Comparison of ENCODE assay signal across 23 cellular contexts in the genomic region with DNA sequence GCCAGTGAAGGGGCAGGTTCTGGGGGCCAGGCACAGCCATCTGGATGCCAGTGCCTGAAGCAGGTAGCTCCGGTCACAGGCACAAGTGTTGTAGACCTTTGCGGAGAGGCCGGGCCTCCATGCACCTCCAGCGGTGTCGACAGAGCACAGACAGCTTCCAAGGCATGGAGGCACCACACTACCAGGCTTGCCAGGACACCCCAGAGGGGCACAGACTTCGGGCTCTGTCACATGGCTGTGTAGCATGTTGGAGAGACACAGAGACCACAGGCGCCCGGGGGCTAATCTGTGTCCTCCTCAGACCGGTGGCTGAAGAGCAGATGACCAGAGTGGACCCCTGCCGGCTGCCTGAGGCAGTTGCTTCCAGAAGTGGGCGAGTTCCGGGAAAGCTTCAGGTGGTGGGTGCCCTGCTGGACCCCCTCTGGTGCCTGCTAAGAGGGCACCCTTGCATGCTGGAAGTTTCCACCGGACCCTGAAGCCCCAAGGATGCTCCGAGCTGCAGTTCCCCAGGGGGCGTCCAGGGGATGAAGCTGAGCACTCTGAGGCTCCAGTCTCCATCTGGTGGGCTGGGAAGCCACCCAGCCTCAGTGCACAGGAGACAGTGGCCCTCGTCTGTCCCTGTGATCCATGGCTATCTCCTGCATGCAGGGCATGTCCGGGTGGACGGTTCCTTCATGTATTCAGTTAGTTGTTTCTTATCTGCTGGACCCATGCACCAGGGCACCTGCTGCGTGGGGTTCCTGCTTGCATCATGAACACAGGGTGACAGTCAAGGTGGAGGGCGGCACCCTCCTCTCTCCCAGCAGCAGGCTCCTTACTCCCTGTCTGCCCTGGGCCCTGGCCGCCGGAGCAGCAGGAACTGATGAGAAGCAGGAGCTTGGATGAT.
DNase-seq lines count a peak whose midpoint lies in the region; ATAC-seq, FAIRE-seq and TF ChIP-seq lines count a peak whose summit lies in the region.
"Had no signal": no experiment of that assay in that cellular context is flagged by ENCODE, and none has a peak within 500 bp of the region (broad histone marks: within the 10 kb centered on the region; RNA-seq: fewer than 3 reads in every experiment).

No MANE protein-coding gene starts in this region.

- peak in 1 of 2 experiments; percentile 22; a peak in 1 of 4 replicates for TF ChIP-seq RAD21 in K562 (CRISPR knock-in tag; conservative IDR thresholded peaks at IDR 0.05 in 1 of 2, IDR thresholded peaks at IDR 0.05 in 1 of 2)

- no peaks in the 10 kb centered on the region for H4K20me1 ChIP-seq in K562 (replicated peaks; ENCODE audit: control insufficient read depth, insufficient read depth, low read length)

- WGBS in K562 (ENCODE audit: insufficient coverage, low coverage, missing lambda C conversion rate) = 18% methylated on average over 22 of the region's 22 CpGs
- WGBS in spleen, 5 donors = 88 to 96% (median 92%) methylated on average over 13 to 22 of the region's 22 CpGs

- TF ChIP-seq EP300 in K562 (IDR thresholded peaks at IDR 0.05; ENCODE audit: low read length) = peak; percentile 87

- H3K4me3 ChIP-seq in K562 (no peak overlapping the region), lower lobe of right lung (no peak overlapping the region), spleen (no peak overlapping the region)
- H3K4me3 ChIP-seq: gastroesophageal sphincter, GM23248, prostate gland, stomach, tibial nerve had no signal

- H3K79me2 ChIP-seq in K562 (ENCODE audit: control insufficient read depth, insufficient read depth, low read length) = no peaks in the 10 kb centered on the region

- POLR2A ChIA-PET in K562 (lab: Yijun Ruan, JAX) = interaction anchor here (0.6 to 1.0 kb wide), 6 partner anchors 10 to 203 kb away, joined by 3 to 4 read pairs (median 3); no protein-coding TSS in a partner anchor

- no peak overlapping the region for H3K27ac ChIP-seq in K562 (ENCODE audit: extremely low read depth, low read depth, low read length)
- no peak overlapping the region for H3K27ac ChIP-seq in lower lobe of right lung
- H3K27ac ChIP-seq in spleen = no peak overlapping the region
- H3K27ac ChIP-seq: gastroesophageal sphincter, GM23248, prostate gland, stomach, tibial nerve, WERI-Rb-1 had no signal

- H3K4me1 ChIP-seq in K562 (replicated peaks in 1 of 2; ENCODE audit: control insufficient read depth in 2 of 2, insufficient read depth in 2 of 2, low read length in 2 of 2) (peaks cover 11 to 38% of the 10 kb centered on the region in 2 experiments; a peak in 4 of 5 replicates), lower lobe of right lung (no peaks in the 10 kb centered on the region), spleen (no peaks in the 10 kb centered on the region)
- H3K4me1 ChIP-seq: gastroesophageal sphincter, prostate gland, stomach, tibial nerve had no signal

- ATAC-seq in K562 = peak; percentile 70
- ATAC-seq in lower lobe of right lung = no peak
- ATAC-seq in omental fat pad (ENCODE audit: low FRiP score) = no peak
- no peak for ATAC-seq in SK-N-SH treated with all-trans-retinoic acid at 6 μM for 48 hours
- ATAC-seq: gastroesophageal sphincter had no signal

- peak overlapping the region; percentile 23 for H3K4me2 ChIP-seq in K562 (ENCODE audit: insufficient read depth, low read length)

- in situ Hi-C loops in K562 (cut with MboI) = no loop called here

- H2AFZ ChIP-seq in K562 (ENCODE audit: low read depth, low read length) = peak overlapping the region; percentile 60
- H2AFZ ChIP-seq: GM23248 had no signal

- H3K9ac ChIP-seq in K562 (ENCODE audit: insufficient read depth in 1 of 2, low read depth in 2 of 2, low read length in 2 of 2) = peak overlapping the region in 1 of 2 experiments; percentile 53; a peak in 2 of 4 replicates
- H3K9ac ChIP-seq: GM23248 had no signal

- BruUV-seq in K562 (replicated peaks; lab: Mats Ljungman, UMichigan) = no TSS peak

- peaks cover 4% of the 10 kb centered on the region for H3K9me1 ChIP-seq in K562 (ENCODE audit: control insufficient read depth, insufficient read depth, low read length)

- CTCF ChIA-PET in K562 (lab: Yijun Ruan, JAX; ENCODE audit: low intra/inter-chr PET ratio) = no interaction called here

- DNase-seq in activated naive CD4-positive, alpha-beta T cell treated with anti-CD3 and anti-CD28 coated beads, Interleukin-2, amount 50 U/mL, for 16 hours = peak; percentile 8
- DNase-seq in activated naive CD4-positive, alpha-beta T cell (lab: John Stamatoyannopoulos, UW) = no peak
- DNase-seq in K562 (ENCODE audit: extremely low read depth in 1 of 4, low spot score in 3 of 4) (peak; percentile 84 to 86 (median 86)), lower lobe of right lung (peak; percentile 38), spleen (peak; percentile 64), omental fat pad (ENCODE audit: low spot score) (no peak), medulla oblongata (ENCODE audit: extremely low spot score) (no peak)
- DNase-seq: activated CD4-positive, alpha-beta T cell treated with anti-CD3 and anti-CD28 coated beads, Interleukin-2, amount 10 ng/mL, durations not matched to agents 7 days and 5 days; central memory CD4-positive, alpha-beta T cell; DMS153; GM23248; hypothalamus; Karpas-422; MV-4-11; NCI-H1694; NCI-H510A; stimulated activated CD8-positive, alpha-beta memory T cell treated with anti-CD3 and anti-CD28 coated beads, Interleukin-4, amount 100 ng/mL, for 48 hours; stomach; WERI-Rb-1 had no signal

- intact Hi-C loops in K562 (cut with micrococcal nuclease) (no loop called here), lower lobe of right lung (cut with DNase I) (no loop called here), spleen (cut with DNase I; ENCODE audit: low total_unique reads) (no loop called here)

- TF ChIP-seq CTCF in K562 (IDR thresholded peaks at IDR 0.05 in 2 of 3, conservative IDR thresholded peaks at IDR 0.05 in 1 of 3; ENCODE audit: insufficient read depth in 2 of 3, low read depth in 1 of 3, low read length in 3 of 3) (peak; percentile 42 to 62 (median 56)), lower lobe of right lung (IDR thresholded peaks at IDR 0.05) (no peak), spleen (IDR thresholded peaks at IDR 0.05 in 8 of 11, conservative IDR thresholded peaks at IDR 0.05 in 3 of 11) (no peak), omental fat pad (IDR thresholded peaks at IDR 0.05) (no peak)

- no peaks in the 10 kb centered on the region for H3K9me3 ChIP-seq in K562 (replicated peaks; ENCODE audit: control insufficient read depth, insufficient read depth, low read depth, low read length)
- H3K9me3 ChIP-seq in lower lobe of right lung = no peaks in the 10 kb centered on the region
- H3K9me3 ChIP-seq in spleen = no peaks in the 10 kb centered on the region
- H3K9me3 ChIP-seq: gastroesophageal sphincter, prostate gland, stomach, tibial nerve had no signal

- no peaks in the 10 kb centered on the region for H3K36me3 ChIP-seq in K562 (ENCODE audit: control insufficient read depth, insufficient read depth, low read length)
- H3K36me3 ChIP-seq in lower lobe of right lung = peaks cover 24% of the 10 kb centered on the region
- H3K36me3 ChIP-seq in spleen = peaks cover 0 to 49% (median 7%) of the 10 kb centered on the region in 6 donors
- H3K36me3 ChIP-seq: prostate gland, WERI-Rb-1 had no signal

- peak; percentile 75 for FAIRE-seq in K562 (lab: Jason Lieb, UNC)

- peaks cover 27 to 66% of the 10 kb centered on the region in 2 experiments; a peak in 4 of 5 replicates for H3K27me3 ChIP-seq in K562 (ENCODE audit: control insufficient read depth in 2 of 2, insufficient read depth in 2 of 2, low read length in 2 of 2)
- H3K27me3 ChIP-seq in lower lobe of right lung (ENCODE audit: low read depth) = no peaks in the 10 kb centered on the region
- H3K27me3 ChIP-seq in spleen (replicated peaks in 1 of 7) = no peaks in the 10 kb centered on the region
- H3K27me3 ChIP-seq: gastroesophageal sphincter, stomach, tibial nerve had no signal

- TF ChIP-seq POLR2A in K562 (conservative IDR thresholded peaks at IDR 0.05) = no peak
- TF ChIP-seq POLR2A in spleen (IDR thresholded peaks at IDR 0.05) = no peak

TF ChIP-seq in K562, 482 proteins besides CTCF, POLR2A, EP300 and RAD21 (continues in another document):
- no peak for TF ChIP-seq ZNF232 (CRISPR knock-in tag; IDR thresholded peaks at IDR 0.05)
- no peak for TF ChIP-seq COPS2 (conservative IDR thresholded peaks at IDR 0.05)
- TF ChIP-seq ZKSCAN1 (IDR thresholded peaks at IDR 0.05; ENCODE audit: low read depth, low read length) = no peak
- no peak for TF ChIP-seq ZNF764 (CRISPR knock-in tag; IDR thresholded peaks at IDR 0.05; ENCODE audit: low read depth)
- TF ChIP-seq, protein P1, sequence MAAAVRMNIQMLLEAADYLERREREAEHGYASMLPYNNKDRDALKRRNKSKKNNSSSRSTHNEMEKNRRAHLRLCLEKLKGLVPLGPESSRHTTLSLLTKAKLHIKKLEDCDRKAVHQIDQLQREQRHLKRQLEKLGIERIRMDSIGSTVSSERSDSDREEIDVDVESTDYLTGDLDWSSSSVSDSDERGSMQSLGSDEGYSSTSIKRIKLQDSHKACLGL (CRISPR knock-in tag; IDR thresholded peaks at IDR 0.05; ENCODE audit: borderline replicate concordance, poor library complexity, severe bottlenecking) = no peak
- TF ChIP-seq GABPA (tag; conservative IDR thresholded peaks at IDR 0.05; ENCODE audit: low read depth) = no peak
- TF ChIP-seq TBL1XR1 (IDR thresholded peaks at IDR 0.05; ENCODE audit: low read length in 2 of 2) = peak; percentile 39 to 49; a peak in 2 of 4 replicates
- TF ChIP-seq PHF20 (IDR thresholded peaks at IDR 0.05; ENCODE audit: partially characterized antibody) = no peak

TF ChIP-seq in SK-N-SH treated with all-trans-retinoic acid at 6 μM for 48 hours, 23 proteins besides CTCF, POLR2A, EP300 and RAD21 (continues in another document):
- TF ChIP-seq ZNF70 (CRISPR knock-in tag; IDR thresholded peaks at IDR 0.05) (no peak), SNAI2 (CRISPR knock-in tag; IDR thresholded peaks at IDR 0.05) (no peak), TOX (CRISPR knock-in tag; IDR thresholded peaks at IDR 0.05; ENCODE audit: borderline replicate concordance) (no peak), BACH2 (CRISPR knock-in tag; IDR thresholded peaks at IDR 0.05; ENCODE audit: borderline replicate concordance) (no peak), ZC3H10 (CRISPR knock-in tag; IDR thresholded peaks at IDR 0.05) (no peak)
- TF ChIP-seq, protein P2, sequence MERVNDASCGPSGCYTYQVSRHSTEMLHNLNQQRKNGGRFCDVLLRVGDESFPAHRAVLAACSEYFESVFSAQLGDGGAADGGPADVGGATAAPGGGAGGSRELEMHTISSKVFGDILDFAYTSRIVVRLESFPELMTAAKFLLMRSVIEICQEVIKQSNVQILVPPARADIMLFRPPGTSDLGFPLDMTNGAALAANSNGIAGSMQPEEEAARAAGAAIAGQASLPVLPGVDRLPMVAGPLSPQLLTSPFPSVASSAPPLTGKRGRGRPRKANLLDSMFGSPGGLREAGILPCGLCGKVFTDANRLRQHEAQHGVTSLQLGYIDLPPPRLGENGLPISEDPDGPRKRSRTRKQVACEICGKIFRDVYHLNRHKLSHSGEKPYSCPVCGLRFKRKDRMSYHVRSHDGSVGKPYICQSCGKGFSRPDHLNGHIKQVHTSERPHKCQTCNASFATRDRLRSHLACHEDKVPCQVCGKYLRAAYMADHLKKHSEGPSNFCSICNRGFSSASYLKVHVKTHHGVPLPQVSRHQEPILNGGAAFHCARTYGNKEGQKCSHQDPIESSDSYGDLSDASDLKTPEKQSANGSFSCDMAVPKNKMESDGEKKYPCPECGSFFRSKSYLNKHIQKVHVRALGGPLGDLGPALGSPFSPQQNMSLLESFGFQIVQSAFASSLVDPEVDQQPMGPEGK (CRISPR knock-in tag; IDR thresholded peaks at IDR 0.05; ENCODE audit: borderline replicate concordance) = no peak

Comparison
In these comparisons a context has a peak if more than half of its experiments do, and no peak if none do; other contexts are left out.
1. DNase-seq: peak in activated naive CD4-positive, alpha-beta T cell treated with anti-CD3 and anti-CD28 coated beads, Interleukin-2, amount 50 U/mL, for 16 hours (single experiment), K562 (4 of 4), lower lobe of right lung (single experiment) and spleen (single experiment); none in activated naive CD4-positive, alpha-beta T cell (0 of 4), omental fat pad (single experiment) and medulla oblongata (single experiment).
2. CTCF ChIP-seq: peak in K562 (3 of 3); none in lower lobe of right lung (single experiment), spleen (0 of 11) and omental fat pad (0 of 3).